22 cellular contexts compared by ENCODE assay signal in genomic region chr11:16817321-16817720, GRCh38.
DNase-seq lines count a peak whose midpoint lies in the region; ATAC-seq and TF ChIP-seq lines count a peak whose summit lies in the region.
"Had no signal": no experiment of that assay in that cellular context is flagged by ENCODE, and none has a peak within 500 bp of the region (broad histone marks: within the 10 kb centered on the region; RNA-seq: fewer than 3 reads in every experiment).

No MANE protein-coding gene starts in this region.

- H3K27ac ChIP-seq in layer of hippocampus (ENCODE audit: low read depth, low read length) (peak overlapping the region; percentile 12), foreskin keratinocyte (no peak overlapping the region)
- H3K27ac ChIP-seq: neutrophil, SJSA1 had no signal

- peak in 9 of 14 donors; percentile 14 to 52 (median 35) for DNase-seq in C1 segment of cervical spinal cord (lab: John Stamatoyannopoulos, UW)
- peak; percentile 80 to 84 for DNase-seq in Kasumi-1 (lab: John Stamatoyannopoulos, UW)
- DNase-seq in SKM-1 (lab: John Stamatoyannopoulos, UW; ENCODE audit: unreplicated experiment), result peak; percentile 75
- DNase-seq in HT-29 (ENCODE audit: low spot score), result no peak
- no peak for DNase-seq in foreskin keratinocyte
- DNase-seq: activated B cell treated with CpG ODN at 0.5 μM for 24 hours; activated CD4-positive, alpha-beta memory T cell treated with anti-CD3 and anti-CD28 coated beads for 36 hours; activated naive CD8-positive, alpha-beta T cell treated with anti-CD3 and anti-CD28 coated beads, Interleukin-2, amount 10 ng/mL, durations not matched to agents 7 days and 5 days; CD4-positive, alpha-beta memory T cell; effector memory CD4-positive, alpha-beta T cell; GF-D8; HFFc6; NCI-H1436 treated with DMSO at 0.1 percent for 48 hours; NCI-H526; stimulated activated CD4-positive, alpha-beta T cell treated with anti-CD3 and anti-CD28 coated beads, Interleukin-2, amount 100 ng/mL, for 24 hours; T-helper 17 cell had no signal

- no peaks in the 10 kb centered on the region for H3K4me1 ChIP-seq in foreskin keratinocyte

- H3K27me3 ChIP-seq in layer of hippocampus (ENCODE audit: control insufficient read depth, insufficient read depth, low read length) (no peaks in the 10 kb centered on the region), foreskin keratinocyte (peaks cover 34% of the 10 kb centered on the region)
- H3K27me3 ChIP-seq: neutrophil had no signal

- no peak for ATAC-seq in foreskin keratinocyte
- ATAC-seq in HG02852 (IDR thresholded peaks at IDR 0.05; ENCODE audit: unreplicated experiment), result no peak
- ATAC-seq in GM21526 (IDR thresholded peaks at IDR 0.05; ENCODE audit: low FRiP score, unreplicated experiment), result no peak
- ATAC-seq: stimulated activated memory B cell treated with anti-CD40 and anti-IgM and Interleukin-4, amounts not matched to agents 10 μg/mL and 1 μg/mL and 100 μg/mL, for 72 hours; T-helper 17 cell had no signal

- no peak for TF ChIP-seq CTCF in foreskin keratinocyte (conservative IDR thresholded peaks at IDR 0.05)

Comparison
In these comparisons a context has a peak if more than half of its experiments do, and no peak if none do; other contexts are left out.
1. DNase-seq: peak in C1 segment of cervical spinal cord (9 of 14), Kasumi-1 (2 of 2) and SKM-1 (single experiment); none in HT-29 (single experiment) and foreskin keratinocyte (0 of 2).